20 cellular contexts compared by ENCODE assay signal in genomic region chr10:60818134-60818770, GRCh38. TPM values are rescaled to one million over a fixed set of nuclear protein-coding genes. Genes with fewer than 3 reads are reported as not detected.
DNase-seq lines count a peak whose midpoint lies in the region; ATAC-seq and TF ChIP-seq lines count a peak whose summit lies in the region.
"Had no signal": no experiment of that assay in that cellular context is flagged by ENCODE, and none has a peak within 500 bp of the region (broad histone marks: within the 10 kb centered on the region; RNA-seq: fewer than 3 reads in every experiment).

No MANE protein-coding gene starts in this region.

- no peaks in the 10 kb centered on the region for H3K9me3 ChIP-seq in MG63
- H3K9me3 ChIP-seq: breast epithelium, left ventricle myocardium inferior, sigmoid colon had no signal

- H3K4me1 Mint-ChIP-seq in nephron progenitor cell = peaks cover 54% of the 10 kb centered on the region
- H3K4me1 Mint-ChIP-seq: stimulated activated naive CD8-positive, alpha-beta T cell treated with anti-CD3 and anti-CD28 coated beads, Interleukin-15, amount 100 ng/mL, for 72 hours had no signal

- H3K36me3 ChIP-seq in MG63 = no peaks in the 10 kb centered on the region; the same call in 1 of the 2 replicates
- H3K36me3 ChIP-seq: breast epithelium, left ventricle myocardium inferior, sigmoid colon had no signal

- H3K9me3 Mint-ChIP-seq in nephron progenitor cell = no peaks in the 10 kb centered on the region
- H3K9me3 Mint-ChIP-seq: activated CD4-positive, alpha-beta memory T cell treated with anti-CD3 and anti-CD28 coated beads, Interleukin-2, amount 10 ng/mL, durations not matched to agents 7 days and 5 days; neural crest cell; stimulated activated naive CD8-positive, alpha-beta T cell treated with anti-CD3 and anti-CD28 coated beads, Interleukin-15, amount 100 ng/mL, for 72 hours had no signal

- no peaks in the 10 kb centered on the region for H3K27me3 ChIP-seq in MG63
- H3K27me3 ChIP-seq: breast epithelium, sigmoid colon had no signal

- DNase-seq in AG10803 (ENCODE audit: low read depth) (peak; percentile 87), MG63 (peak; percentile 34), dedifferentiated amniotic fluid mesenchymal stem cell (ENCODE audit: extremely low spot score) (peak; percentile 61), nephron progenitor cell (no peak), NCI-H1105 (lab: John Stamatoyannopoulos, UW) (no peak), GM13977 (ENCODE audit: low spot score) (no peak), NCI-H2227 treated with DMSO at 0.1 percent for 48 hours (lab: John Stamatoyannopoulos, UW) (no peak)
- DNase-seq: activated CD4-positive, alpha-beta memory T cell treated with anti-CD3 and anti-CD28 coated beads, Interleukin-2, amount 10 ng/mL, durations not matched to agents 7 days and 5 days; activated effector memory CD4-positive, alpha-beta T cell treated with anti-CD3 and anti-CD28 coated beads, Interleukin-2, amount 50 U/mL, for 16 hours; AML-193; hippocampal formation; left ventricle myocardium inferior; MM.1S; NCI-H82; SHP77; sigmoid colon; stimulated activated naive CD8-positive, alpha-beta T cell treated with anti-CD3 and anti-CD28 coated beads, Interleukin-15, amount 100 ng/mL, for 72 hours had no signal

- no peaks in the 10 kb centered on the region for H3K27me3 Mint-ChIP-seq in nephron progenitor cell (ENCODE audit: low read depth, poor library complexity)
- H3K27me3 Mint-ChIP-seq: stimulated activated naive CD8-positive, alpha-beta T cell treated with anti-CD3 and anti-CD28 coated beads, Interleukin-15, amount 100 ng/mL, for 72 hours had no signal

- TF ChIP-seq CTCF in AG10803 (conservative IDR thresholded peaks at IDR 0.05; ENCODE audit: low read length) = no peak
- no peak for TF ChIP-seq CTCF in nephron progenitor cell (IDR thresholded peaks at IDR 0.05)
- no peak for TF ChIP-seq CTCF in GM13977 (IDR thresholded peaks at IDR 0.05; ENCODE audit: extremely low read depth, insufficient read depth, missing control alignments)

- no peak overlapping the region for H3K4me3 Mint-ChIP-seq in nephron progenitor cell
- H3K4me3 Mint-ChIP-seq: activated CD4-positive, alpha-beta memory T cell treated with anti-CD3 and anti-CD28 coated beads, Interleukin-2, amount 10 ng/mL, durations not matched to agents 7 days and 5 days; neural crest cell; stimulated activated naive CD8-positive, alpha-beta T cell treated with anti-CD3 and anti-CD28 coated beads, Interleukin-15, amount 100 ng/mL, for 72 hours had no signal

- peak overlapping the region; percentile 70 for H3K27ac Mint-ChIP-seq in nephron progenitor cell
- H3K27ac Mint-ChIP-seq: activated CD4-positive, alpha-beta memory T cell treated with anti-CD3 and anti-CD28 coated beads, Interleukin-2, amount 10 ng/mL, durations not matched to agents 7 days and 5 days; stimulated activated naive CD8-positive, alpha-beta T cell treated with anti-CD3 and anti-CD28 coated beads, Interleukin-15, amount 100 ng/mL, for 72 hours had no signal

- in situ Hi-C loops in GM13977 (cut with MboI; ENCODE audit: low pct_unique_long_range_greater_than_20kb, low sequenced_read_pairs, unreplicated experiment) = loop anchor here (25.0 kb wide), 2 partner anchors 144 to 469 kb away; no protein-coding TSS in a partner anchor

- ATAC-seq in HG03432 (IDR thresholded peaks at IDR 0.05; ENCODE audit: unreplicated experiment) = no peak
- ATAC-seq: stimulated activated naive CD8-positive, alpha-beta T cell treated with anti-CD3 and anti-CD28 coated beads, Interleukin-15, amount 100 ng/mL, for 72 hours had no signal

- no peaks in the 10 kb centered on the region for H3K36me3 Mint-ChIP-seq in nephron progenitor cell (ENCODE audit: low read depth)

- H3K4me3 ChIP-seq in AG10803 (ENCODE audit: low read length) (no peak overlapping the region), MG63 (no peak overlapping the region)
- H3K4me3 ChIP-seq: breast epithelium, left ventricle myocardium inferior, sigmoid colon had no signal

RNA-seq across cellular contexts. Expression of gene CDK1, which starts 40.0 kb away (rescaled TPM):
- 131 and 164 TPM in 2 replicates for total RNA-seq in MG63 (2014; rRNA removed; shearing (Covaris generic); ENCODE audit: low replicate concordance)

Comparison
In these comparisons a context has a peak if more than half of its experiments do, and no peak if none do; other contexts are left out.
1. DNase-seq: peak in AG10803 (single experiment), MG63 (single experiment) and dedifferentiated amniotic fluid mesenchymal stem cell (single experiment); none in nephron progenitor cell (single experiment), NCI-H1105 (single experiment), GM13977 (single experiment) and NCI-H2227 treated with DMSO at 0.1 percent for 48 hours (single experiment).